ENCODE assay signal across 30 cellular contexts in genomic region chr2:31053929-31054328, GRCh38.
"Had no signal": no experiment of that assay in that cellular context is flagged by ENCODE, and none has a peak within 500 bp of the region (broad histone marks: within the 10 kb centered on the region; RNA-seq: fewer than 3 reads in every experiment).

No MANE protein-coding gene starts in this region.

- H3K27me3 Mint-ChIP-seq: activated CD4-positive, alpha-beta T cell treated with anti-CD3 and anti-CD28 coated beads, Interleukin-2, amount 10 ng/mL, durations not matched to agents 24 days and 14 days; activated naive CD4-positive, alpha-beta T cell treated with anti-CD3 and anti-CD28 coated beads, Interleukin-2, amount 10 ng/mL, durations not matched to agents 7 days and 5 days had no signal

- H3K9me3 ChIP-seq: ascending aorta, breast epithelium, colonic mucosa had no signal

- H3K36me3 Mint-ChIP-seq: activated naive CD4-positive, alpha-beta T cell treated with anti-CD3 and anti-CD28 coated beads, Interleukin-2, amount 10 ng/mL, durations not matched to agents 7 days and 5 days; activated naive CD4-positive, alpha-beta T cell treated with anti-CD3 and anti-CD28 coated beads, Interleukin-2, amount 50 U/mL, for 72 hours; activated naive CD8-positive, alpha-beta T cell treated with anti-CD3 and anti-CD28 coated beads, Interleukin-2, amount 10 ng/mL, durations not matched to agents 7 days and 5 days; brain had no signal

- H3K9me3 Mint-ChIP-seq: activated CD4-positive, alpha-beta memory T cell treated with anti-CD3 and anti-CD28 coated beads, Interleukin-2, amount 10 ng/mL, durations not matched to agents 7 days and 5 days; activated CD4-positive, alpha-beta T cell treated with anti-CD3 and anti-CD28 coated beads, Interleukin-2, amount 10 ng/mL, durations not matched to agents 24 days and 14 days; activated naive CD4-positive, alpha-beta T cell treated with anti-CD3 and anti-CD28 coated beads, Interleukin-2, amount 10 ng/mL, durations not matched to agents 7 days and 5 days; activated naive CD4-positive, alpha-beta T cell treated with anti-CD3 and anti-CD28 coated beads, Interleukin-2, amount 50 U/mL, for 72 hours; activated naive CD8-positive, alpha-beta T cell treated with anti-CD3 and anti-CD28 coated beads, Interleukin-2, amount 10 ng/mL, durations not matched to agents 7 days and 5 days; activated T-cell treated with anti-CD3 and anti-CD28 coated beads, Interleukin-2, amount 50 U/mL, for 24 hours; activated T-cell treated with anti-CD3 and anti-CD28 coated beads, Interleukin-2, amount 50 U/mL, for 72 hours; T-helper 2 cell treated with Interferon-gamma antibody and Interleukin-4, amounts not matched to agents 5 μg/mL and 100 μg/mL, for 36 hours had no signal

- H3K4me1 ChIP-seq: ascending aorta, breast epithelium, colonic mucosa had no signal

- H3K4me1 Mint-ChIP-seq: activated CD4-positive, alpha-beta memory T cell treated with anti-CD3 and anti-CD28 coated beads, Interleukin-2, amount 10 ng/mL, durations not matched to agents 7 days and 5 days; activated naive CD4-positive, alpha-beta T cell treated with anti-CD3 and anti-CD28 coated beads, Interleukin-2, amount 10 ng/mL, durations not matched to agents 7 days and 5 days; T-helper 17 cell had no signal

- ATAC-seq: activated CD4-positive, alpha-beta T cell treated with anti-CD3 and anti-CD28 coated beads for 36 hours; activated naive CD4-positive, alpha-beta T cell treated with anti-CD3 and anti-CD28 coated beads, Interleukin-2, amount 50 U/mL, for 72 hours; activated T-cell treated with anti-CD3 and anti-CD28 coated beads, Interleukin-2, amount 50 U/mL, for 72 hours; esophagus mucosa; T-helper 17 cell had no signal

- H3K36me3 ChIP-seq: ascending aorta, breast epithelium, cardiac muscle cell, colonic mucosa had no signal

- H3K27me3 ChIP-seq: ascending aorta, breast epithelium, cardiac muscle cell, colonic mucosa had no signal

- H3K27ac ChIP-seq: ascending aorta, breast epithelium, cardiac muscle cell, colonic mucosa had no signal

- H3K4me3 ChIP-seq: ascending aorta, breast epithelium, cardiac muscle cell, colonic mucosa had no signal

- DNase-seq: activated CD4-positive, alpha-beta memory T cell treated with anti-CD3 and anti-CD28 coated beads, Interleukin-2, amount 10 ng/mL, durations not matched to agents 7 days and 5 days; activated CD4-positive, alpha-beta T cell treated with anti-CD3 and anti-CD28 coated beads for 36 hours; activated CD4-positive, alpha-beta T cell treated with anti-CD3 and anti-CD28 coated beads, Interleukin-2, amount 10 ng/mL, durations not matched to agents 24 days and 14 days; activated CD4-positive, alpha-beta T cell treated with anti-CD3 and anti-CD28 coated beads, Interleukin-2, amount 50 U/mL, for 4 hours; activated CD4-positive, CD25-positive, alpha-beta regulatory T cell; activated CD4-positive, CD25-positive, alpha-beta regulatory T cell treated with anti-CD3 and anti-CD28 coated beads, Interleukin-2, amount 50 U/mL, for 72 hours; activated CD8-positive, alpha-beta memory T cell treated with anti-CD3 and anti-CD28 coated beads, Interleukin-2, amount 50 U/mL, for 48 hours; activated gamma-delta T cell; activated naive CD4-positive, alpha-beta T cell; activated naive CD4-positive, alpha-beta T cell treated with anti-CD3 and anti-CD28 coated beads, Interleukin-2, amount 10 ng/mL, durations not matched to agents 7 days and 5 days; activated naive CD8-positive, alpha-beta T cell treated with anti-CD3 and anti-CD28 coated beads, Interleukin-2, amount 10 ng/mL, durations not matched to agents 7 days and 5 days; activated T-cell treated with anti-CD3 and anti-CD28 coated beads for 4 hours; activated T-cell treated with anti-CD3 and anti-CD28 coated beads, Interleukin-2, amount 50 U/mL, for 24 hours; activated T-cell treated with anti-CD3 and anti-CD28 coated beads, Interleukin-2, amount 50 U/mL, for 72 hours; central memory CD4-positive, alpha-beta T cell; cerebellar nuclear complex; colonic mucosa; effector CD8-positive, alpha-beta T cell; foreskin fibroblast; head of caudate nucleus; T-helper 1 cell; T-helper 17 cell; T1000 had no signal

- H3K4me3 Mint-ChIP-seq: activated CD4-positive, alpha-beta memory T cell treated with anti-CD3 and anti-CD28 coated beads, Interleukin-2, amount 10 ng/mL, durations not matched to agents 7 days and 5 days; activated CD4-positive, alpha-beta T cell treated with anti-CD3 and anti-CD28 coated beads for 36 hours; activated CD4-positive, alpha-beta T cell treated with anti-CD3 and anti-CD28 coated beads, Interleukin-2, amount 10 ng/mL, durations not matched to agents 24 days and 14 days; activated naive CD4-positive, alpha-beta T cell treated with anti-CD3 and anti-CD28 coated beads, Interleukin-2, amount 10 ng/mL, durations not matched to agents 7 days and 5 days; activated naive CD8-positive, alpha-beta T cell treated with anti-CD3 and anti-CD28 coated beads, Interleukin-2, amount 10 ng/mL, durations not matched to agents 7 days and 5 days; activated T-cell treated with anti-CD3 and anti-CD28 coated beads, Interleukin-2, amount 50 U/mL, for 24 hours; activated T-cell treated with anti-CD3 and anti-CD28 coated beads, Interleukin-2, amount 50 U/mL, for 72 hours; brain; T-helper 17 cell; T-helper 2 cell treated with Interferon-gamma antibody and Interleukin-4, amounts not matched to agents 5 μg/mL and 100 μg/mL, for 36 hours had no signal

- H3K27ac Mint-ChIP-seq: activated CD4-positive, alpha-beta memory T cell treated with anti-CD3 and anti-CD28 coated beads, Interleukin-2, amount 10 ng/mL, durations not matched to agents 7 days and 5 days; activated CD4-positive, alpha-beta T cell treated with anti-CD3 and anti-CD28 coated beads for 36 hours; activated CD4-positive, alpha-beta T cell treated with anti-CD3 and anti-CD28 coated beads, Interleukin-2, amount 10 ng/mL, durations not matched to agents 24 days and 14 days; activated naive CD4-positive, alpha-beta T cell treated with anti-CD3 and anti-CD28 coated beads, Interleukin-2, amount 10 ng/mL, durations not matched to agents 7 days and 5 days; activated naive CD4-positive, alpha-beta T cell treated with anti-CD3 and anti-CD28 coated beads, Interleukin-2, amount 50 U/mL, for 72 hours; activated naive CD8-positive, alpha-beta T cell treated with anti-CD3 and anti-CD28 coated beads, Interleukin-2, amount 10 ng/mL, durations not matched to agents 7 days and 5 days; activated T-cell treated with anti-CD3 and anti-CD28 coated beads, Interleukin-2, amount 50 U/mL, for 24 hours; activated T-cell treated with anti-CD3 and anti-CD28 coated beads, Interleukin-2, amount 50 U/mL, for 72 hours; T-helper 17 cell; T-helper 2 cell treated with Interferon-gamma antibody and Interleukin-4, amounts not matched to agents 5 μg/mL and 100 μg/mL, for 36 hours had no signal
